ENCODE assay signal across 21 cellular contexts in genomic region chr12:91202390-91202789, GRCh38. TPM values are rescaled to one million over a fixed set of nuclear protein-coding genes. Genes with fewer than 3 reads are reported as not detected.
"Had no signal": no experiment of that assay in that cellular context is flagged by ENCODE, and none has a peak within 500 bp of the region (broad histone marks: within the 10 kb centered on the region; RNA-seq: fewer than 3 reads in every experiment).

No MANE protein-coding gene starts in this region.

- H3K27ac Mint-ChIP-seq: memory B cell; naive B cell; naive thymus-derived CD8-positive, alpha-beta T cell had no signal

- H3K36me3 ChIP-seq: esophagus muscularis mucosa, gastrocnemius medialis, heart right ventricle, left lung, lower lobe of right lung had no signal

- H3K4me1 Mint-ChIP-seq: memory B cell; naive B cell; naive thymus-derived CD8-positive, alpha-beta T cell had no signal

- H3K4me1 ChIP-seq: esophagus muscularis mucosa, gastrocnemius medialis, heart right ventricle, lower lobe of right lung had no signal

- H3K27me3 Mint-ChIP-seq: memory B cell; naive B cell; naive thymus-derived CD8-positive, alpha-beta T cell had no signal

- H3K4me3 ChIP-seq: coronary artery, dorsolateral prefrontal cortex, esophagus muscularis mucosa, gastrocnemius medialis, heart right ventricle, left lung, lower lobe of right lung, mucosa of descending colon had no signal

- H3K27ac ChIP-seq: coronary artery, dorsolateral prefrontal cortex, esophagus muscularis mucosa, gastrocnemius medialis, heart right ventricle, lower lobe of right lung had no signal

- H3K4me3 Mint-ChIP-seq: memory B cell; naive B cell; naive thymus-derived CD8-positive, alpha-beta T cell had no signal

- DNase-seq: dermis blood vessel endothelial cell; dorsolateral prefrontal cortex; effector CD4-positive, alpha-beta T cell; effector memory CD4-positive, alpha-beta T cell; foreskin melanocyte; gastrocnemius medialis; glutamatergic neuron; head of caudate nucleus; heart right ventricle; hippocampal formation; left cardiac atrium; left lung; left ventricle myocardium superior; lower lobe of right lung; mesendoderm; mucosa of descending colon; naive B cell; naive thymus-derived CD8-positive, alpha-beta T cell had no signal

- H3K27me3 ChIP-seq: dorsolateral prefrontal cortex, esophagus muscularis mucosa, gastrocnemius medialis, heart right ventricle, left lung had no signal

- ATAC-seq: gastrocnemius medialis; heart right ventricle; left cardiac atrium; left lung; left ventricle myocardium superior; lower lobe of right lung; mucosa of descending colon; naive thymus-derived CD8-positive, alpha-beta T cell had no signal

- H3K9me3 ChIP-seq: esophagus muscularis mucosa, gastrocnemius medialis, left lung, lower lobe of right lung, mucosa of descending colon had no signal

- H3K36me3 Mint-ChIP-seq: memory B cell; naive B cell; naive thymus-derived CD8-positive, alpha-beta T cell had no signal

RNA-seq across cellular contexts. Expression of gene DCN, which starts 19.8 kb away (rescaled TPM):
- total RNA-seq: naive thymus-derived CD8-positive, alpha-beta T cell had no signal
- polyA plus RNA-seq: naive thymus-derived CD8-positive, alpha-beta T cell had no signal
